ENCODE assay signal across 8 cellular contexts in the genomic region with DNA sequence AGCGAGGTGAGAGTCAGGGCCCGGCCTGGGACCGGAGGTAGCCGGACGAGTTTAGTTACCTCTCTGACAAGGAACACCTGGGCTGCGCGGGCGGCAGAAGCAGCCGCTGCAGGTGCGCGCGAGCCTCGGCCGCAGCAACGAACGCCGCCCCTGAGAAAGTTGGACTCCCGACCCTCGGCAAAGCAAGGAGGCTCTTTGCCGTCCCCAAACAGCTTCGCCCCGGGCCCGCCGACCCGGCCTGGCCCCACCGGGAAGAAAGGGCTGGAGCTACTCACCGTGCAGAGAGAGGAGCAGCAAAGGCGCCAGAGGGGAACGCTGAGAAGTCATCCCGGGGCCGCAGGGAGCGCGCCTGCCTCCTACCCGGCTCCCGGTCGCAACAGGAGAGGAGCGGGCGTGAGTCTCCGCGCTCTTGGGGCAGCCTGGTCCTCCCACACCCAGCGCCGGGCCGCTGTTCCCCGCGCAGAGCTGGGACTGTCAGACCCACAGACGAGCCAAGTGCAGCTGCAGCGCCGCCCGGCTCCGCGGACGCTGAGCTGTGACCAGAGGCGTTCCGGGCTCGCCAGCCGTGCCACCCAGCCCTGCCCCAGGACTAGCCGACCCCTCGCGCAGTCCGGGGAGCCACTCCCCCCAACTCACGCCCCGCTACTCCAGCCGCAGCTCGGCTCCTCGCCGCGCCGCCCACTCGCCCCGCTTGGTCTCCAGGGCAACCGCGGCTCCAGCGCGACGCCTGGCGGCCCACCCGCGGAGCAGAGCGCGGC. TPM values are rescaled to one million over a fixed set of nuclear protein-coding genes. Genes with fewer than 3 reads are reported as not detected.
DNase-seq lines count a peak whose midpoint lies in the region; ATAC-seq, FAIRE-seq and TF ChIP-seq lines count a peak whose summit lies in the region.

A gene with protein sequence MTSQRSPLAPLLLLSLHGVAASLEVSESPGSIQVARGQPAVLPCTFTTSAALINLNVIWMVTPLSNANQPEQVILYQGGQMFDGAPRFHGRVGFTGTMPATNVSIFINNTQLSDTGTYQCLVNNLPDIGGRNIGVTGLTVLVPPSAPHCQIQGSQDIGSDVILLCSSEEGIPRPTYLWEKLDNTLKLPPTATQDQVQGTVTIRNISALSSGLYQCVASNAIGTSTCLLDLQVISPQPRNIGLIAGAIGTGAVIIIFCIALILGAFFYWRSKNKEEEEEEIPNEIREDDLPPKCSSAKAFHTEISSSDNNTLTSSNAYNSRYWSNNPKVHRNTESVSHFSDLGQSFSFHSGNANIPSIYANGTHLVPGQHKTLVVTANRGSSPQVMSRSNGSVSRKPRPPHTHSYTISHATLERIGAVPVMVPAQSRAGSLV (minus strand): TSS at position 591 of the 758 bp plus-strand sequence. CDS start 264 bp downstream, at position 327.

- H3K36me3 ChIP-seq in lower lobe of right lung = no peaks in the 10 kb centered on the region

- intact Hi-C loops in dorsolateral prefrontal cortex (cut with DNase I) (loop anchor here (1.0 to 10.0 kb wide), 8 partner anchors 43 to 210 kb away; a partner anchor contains a TSS), lower lobe of right lung (cut with DNase I) (no loop called here)

- FAIRE-seq in GM18507 (lab: Jason Lieb, UNC) = no peak

- H3K4me3 ChIP-seq in dorsolateral prefrontal cortex = peak within 1 kb of the TSS; percentile 53 to 99 (median 87)
- peak within 1 kb of the TSS; percentile 60 for H3K4me3 ChIP-seq in lower lobe of right lung

- no peaks in the 10 kb centered on the region for H3K27me3 ChIP-seq in dorsolateral prefrontal cortex
- peaks cover 33% of the 10 kb centered on the region for H3K27me3 ChIP-seq in lower lobe of right lung (ENCODE audit: low read depth)

- H3K27ac ChIP-seq in dorsolateral prefrontal cortex (peak within 1 kb of the TSS; percentile 61 to 97 (median 92)), lower lobe of right lung (no peak within 1 kb of the TSS)

- ATAC-seq in HG03025 (IDR thresholded peaks at IDR 0.05; ENCODE audit: low FRiP score, unreplicated experiment) (peak; percentile 97), lower lobe of right lung (peak; percentile 91 to 96)

- no peaks in the 10 kb centered on the region for H3K9me3 ChIP-seq in lower lobe of right lung

- TF ChIP-seq CTCF in dorsolateral prefrontal cortex (IDR thresholded peaks at IDR 0.05 in 54 of 56, conservative IDR thresholded peaks at IDR 0.05 in 2 of 56; ENCODE audit: low read depth in 1 of 56, partially characterized antibody in 56 of 56) = peak in 55 of 56 donors; percentile 20 to 97 (median 75)
- peak; percentile 40 for TF ChIP-seq CTCF in lower lobe of right lung (IDR thresholded peaks at IDR 0.05)

- H3K4me1 ChIP-seq in lower lobe of right lung = peaks cover 12% of the 10 kb centered on the region

- DNase-seq in 8988T (peak; percentile 79), GM18507 (ENCODE audit: extremely low spot score, insufficient read length, low read depth) (peak; percentile 68), NCI-H2196 (lab: John Stamatoyannopoulos, UW; ENCODE audit: unreplicated experiment) (peak; percentile 72), dorsolateral prefrontal cortex (peak; percentile 31 to 92 (median 89)), lower lobe of right lung (peak; percentile 64)
- DNase-seq in activated CD4-positive, alpha-beta T cell treated with anti-CD3 and anti-CD28 coated beads, Interleukin-2, amount 50 U/mL, for 1 hour = peak; percentile 64
- DNase-seq in stimulated activated CD4-positive, alpha-beta T cell treated with anti-CD3 and anti-CD28 coated beads, TNF-alpha, amount 100 ng/mL, for 4 hours (ENCODE audit: low read depth in 3 of 3) = peak; percentile 41 to 63 (median 60)

RNA-seq across cellular contexts. Expression of the gene that starts here (rescaled TPM):
- 100 to 1,000 TPM in 1 of 120 experiments, 10 to 100 TPM in 119; 34.4 to 131 (median 58.0) TPM for total RNA-seq in dorsolateral prefrontal cortex
- 1.1 TPM for total RNA-seq in lower lobe of right lung

Comparison
In these comparisons a context has a peak if more than half of its experiments do, and no peak if none do; other contexts are left out.
1. RNA of the gene that starts here (total RNA-seq): 34.4 to 131 TPM in dorsolateral prefrontal cortex; 1.1 TPM in lower lobe of right lung (single experiment); every median in the first group is over 10 times any median in the second.
2. Peak in every context shown above with its lines, with median percentiles within 50 percentile points of each other: DNase-seq.